In the genomic region with DNA sequence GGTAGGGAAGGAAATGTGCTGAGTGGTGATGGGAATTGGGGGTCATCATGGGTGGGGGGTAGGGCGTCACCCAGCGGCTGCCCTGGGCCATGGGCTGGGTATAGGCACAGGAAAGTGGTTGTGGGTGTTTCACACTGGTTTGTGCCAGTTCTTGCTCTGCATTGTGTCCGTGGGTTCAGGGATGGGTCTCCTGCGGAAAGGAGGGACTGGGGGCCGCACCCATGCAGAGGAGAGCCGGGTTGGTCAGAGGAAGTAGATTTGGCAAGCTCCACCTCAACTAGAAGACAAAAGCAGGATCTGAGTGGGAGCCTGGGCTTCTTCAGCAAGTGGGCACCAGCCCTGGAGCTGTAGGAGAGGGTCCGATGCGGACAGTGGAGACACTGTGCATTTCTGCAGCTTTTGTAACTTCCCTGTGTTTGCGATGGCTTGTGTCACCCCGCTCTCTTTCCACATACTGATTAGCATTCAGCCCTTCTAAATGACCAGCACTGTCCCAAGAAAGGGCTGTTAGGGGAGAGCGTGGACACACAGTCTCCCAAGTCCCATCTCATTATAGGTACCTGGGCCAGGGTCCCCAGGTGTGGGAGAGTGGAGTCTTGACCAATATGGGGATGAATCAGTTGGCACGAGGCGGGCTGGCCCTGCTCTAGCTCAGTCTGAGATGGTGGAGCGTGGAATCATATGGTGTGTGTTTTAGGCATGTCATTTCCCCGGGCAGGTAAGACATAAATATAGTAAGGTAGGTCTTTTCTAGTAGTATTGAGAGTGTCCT, we compare ENCODE assay signal across 8 cellular contexts.
DNase-seq lines count a peak whose midpoint lies in the region; ATAC-seq and TF ChIP-seq lines count a peak whose summit lies in the region.

No MANE protein-coding gene starts in this region.

- H3K4me3 Mint-ChIP-seq in Calu3 (ENCODE audit: low read depth, unreplicated experiment) (peak overlapping the region; percentile 84), chondrocyte (ENCODE audit: unreplicated experiment) (peak overlapping the region; percentile 78), neural crest cell (peak overlapping the region; percentile 79)

- no peak for TF ChIP-seq CTCF in Calu3 (IDR thresholded peaks at IDR 0.05; ENCODE audit: unreplicated experiment)
- TF ChIP-seq CTCF in chondrocyte (IDR thresholded peaks at IDR 0.05), result no peak
- no peak for TF ChIP-seq CTCF in neural crest cell (conservative IDR thresholded peaks at IDR 0.05)

- H3K27ac Mint-ChIP-seq in Calu3 (ENCODE audit: unreplicated experiment) (peak overlapping the region; percentile 91), chondrocyte (ENCODE audit: unreplicated experiment) (peak overlapping the region; percentile 94), neural crest cell (ENCODE audit: unreplicated experiment) (no peak overlapping the region)

- peak overlapping the region; percentile 80; the same call in 1 of the 2 replicates for H3K4me3 ChIP-seq in MG63

- H3K27me3 Mint-ChIP-seq in Calu3 (ENCODE audit: unreplicated experiment) (no peaks in the 10 kb centered on the region), chondrocyte (ENCODE audit: low read depth) (no peaks in the 10 kb centered on the region), neural crest cell (ENCODE audit: low read depth) (peaks cover 17% of the 10 kb centered on the region)

- H3K9me3 ChIP-seq in MG63, result no peaks in the 10 kb centered on the region

- CTCF ChIA-PET in Calu3 (lab: Charles Lee), result interaction anchor here (0.6 to 0.9 kb wide), 5 partner anchors 22 to 603 kb away, joined by 3 to 5 read pairs (median 5); no protein-coding TSS in a partner anchor

- no peaks in the 10 kb centered on the region for H3K27me3 ChIP-seq in MG63

- intact Hi-C loops in Calu3 (cut with micrococcal nuclease; ENCODE audit: unreplicated experiment), result loop anchor here (2.0 kb wide), 1 partner anchor 20 kb away; no protein-coding TSS in a partner anchor

- peaks cover 61% of the 10 kb centered on the region for H3K36me3 Mint-ChIP-seq in Calu3 (ENCODE audit: insufficient read depth, unreplicated experiment)
- no peaks in the 10 kb centered on the region for H3K36me3 Mint-ChIP-seq in chondrocyte (ENCODE audit: low read depth)
- no peaks in the 10 kb centered on the region for H3K36me3 Mint-ChIP-seq in neural crest cell (ENCODE audit: low read depth)

- peaks cover 9% of the 10 kb centered on the region for H3K36me3 ChIP-seq in MG63

- H3K4me1 Mint-ChIP-seq in Calu3 (ENCODE audit: low read depth, unreplicated experiment), result peaks cover 61% of the 10 kb centered on the region
- peaks cover 78% of the 10 kb centered on the region for H3K4me1 Mint-ChIP-seq in chondrocyte (ENCODE audit: low read depth)
- H3K4me1 Mint-ChIP-seq in neural crest cell, result peaks cover 46% of the 10 kb centered on the region

- DNase-seq in Calu3, result no peak
- no peak for DNase-seq in MG63
- DNase-seq in chondrocyte (ENCODE audit: low spot score), result no peak
- no peak for DNase-seq in neural crest cell (ENCODE audit: low read depth, low spot score)
- DNase-seq in cortex of kidney (lab: John Stamatoyannopoulos, UW), result no peak
- no peak for DNase-seq in stimulated activated naive CD4-positive, alpha-beta T cell treated with Interleukin-2 at 50 U/mL for 16 hours (lab: John Stamatoyannopoulos, UW)

- TSS peak; percentile 55 for BruUV-seq in Calu3 (replicated peaks; lab: Mats Ljungman, UMichigan)

- ATAC-seq in GM21367 (IDR thresholded peaks at IDR 0.05; ENCODE audit: unreplicated experiment) (no peak), GM21737 (IDR thresholded peaks at IDR 0.05; ENCODE audit: unreplicated experiment) (no peak)

- H3K9me3 Mint-ChIP-seq in Calu3 (ENCODE audit: low read depth, unreplicated experiment), result no peaks in the 10 kb centered on the region
- no peaks in the 10 kb centered on the region for H3K9me3 Mint-ChIP-seq in chondrocyte (ENCODE audit: low read depth)
- no peaks in the 10 kb centered on the region for H3K9me3 Mint-ChIP-seq in neural crest cell
